In genomic region chr4:157961591-157961990, GRCh38 we compare ENCODE assay signal across 23 cellular contexts.
"Had no signal": no experiment of that assay in that cellular context is flagged by ENCODE, and none has a peak within 500 bp of the region (broad histone marks: within the 10 kb centered on the region; RNA-seq: fewer than 3 reads in every experiment).

No MANE protein-coding gene starts in this region.

- H3K4me3 ChIP-seq: coronary artery, left ventricle myocardium inferior, smooth muscle cell, testis, uterus had no signal

- H3K36me3 Mint-ChIP-seq: activated naive CD4-positive, alpha-beta T cell treated with anti-CD3 and anti-CD28 coated beads, Interleukin-2, amount 50 U/mL, for 24 hours; mesothelial cell of epicardium; naive thymus-derived CD8-positive, alpha-beta T cell had no signal

- H3K9me3 ChIP-seq: left ventricle myocardium inferior, testis, uterus had no signal

- H3K4me3 Mint-ChIP-seq: activated naive CD4-positive, alpha-beta T cell treated with anti-CD3 and anti-CD28 coated beads, Interleukin-2, amount 50 U/mL, for 24 hours; endodermal cell; mesothelial cell of epicardium; naive thymus-derived CD8-positive, alpha-beta T cell; T-helper 2 cell treated with Interferon-gamma antibody and Interleukin-4, amounts not matched to agents 5 μg/mL and 100 μg/mL, for 36 hours had no signal

- DNase-seq: activated CD4-positive, alpha-beta T cell treated with anti-CD3 and anti-CD28 coated beads for 1 hour; activated CD4-positive, alpha-beta T cell treated with anti-CD3 and anti-CD28 coated beads, Interleukin-2, amount 50 U/mL, for 1 hour; activated gamma-delta T cell treated with Interleukin-2 at 50 U/mL for 16 hours; activated T-cell treated with anti-CD3 and anti-CD28 coated beads, Interleukin-2, amount 50 U/mL, for 1 hour; aorta; brain microvascular endothelial cell; endodermal cell; hippocampal formation; kidney glomerular epithelial cell; left ventricle myocardium inferior; naive thymus-derived CD8-positive, alpha-beta T cell; stimulated activated CD4-positive, alpha-beta T cell treated with anti-CD3 and anti-CD28 coated beads, Interleukin-15, amount 100 ng/mL, for 24 hours; stimulated activated CD8-positive, alpha-beta memory T cell treated with anti-CD3 and anti-CD28 coated beads, Interleukin-4, amount 100 ng/mL, for 48 hours; stimulated activated naive CD4-positive, alpha-beta T cell; testis; trophoblast cell; uterus had no signal

- H3K27ac Mint-ChIP-seq: activated naive CD4-positive, alpha-beta T cell treated with anti-CD3 and anti-CD28 coated beads, Interleukin-2, amount 50 U/mL, for 24 hours; endodermal cell; mesothelial cell of epicardium; naive thymus-derived CD8-positive, alpha-beta T cell; T-helper 2 cell treated with Interferon-gamma antibody and Interleukin-4, amounts not matched to agents 5 μg/mL and 100 μg/mL, for 36 hours had no signal

- ATAC-seq: naive thymus-derived CD8-positive, alpha-beta T cell; sciatic nerve had no signal

- H3K27me3 Mint-ChIP-seq: naive thymus-derived CD8-positive, alpha-beta T cell had no signal

- H3K4me1 Mint-ChIP-seq: activated naive CD4-positive, alpha-beta T cell treated with anti-CD3 and anti-CD28 coated beads, Interleukin-2, amount 50 U/mL, for 24 hours; endodermal cell; mesothelial cell of epicardium; naive thymus-derived CD8-positive, alpha-beta T cell had no signal
